Comparison of ENCODE assay signal across 8 cellular contexts in genomic region chr9:62801372-62801811, GRCh38.
A peak's percentile ranks its signal among the peaks of the same experiment; 100 is the strongest.
DNase-seq lines count a peak whose midpoint lies in the region; ATAC-seq and TF ChIP-seq lines count a peak whose summit lies in the region.
"Not testable (repeated sequence)": the region's sequence is repeated elsewhere in the genome, so short reads cannot be mapped to it uniquely, and the experiment has no call there.

No MANE protein-coding gene starts in this region.

- POLR2A ChIA-PET in OCI-LY7 (lab: Charles Lee): interaction anchor here (1.0 kb wide), 1 partner anchor 1016 kb away, joined by 4 read pairs; no protein-coding TSS in a partner anchor

- H3K4me3 Mint-ChIP-seq in activated T-cell treated with anti-CD3 and anti-CD28 coated beads, Interleukin-2, amount 50 U/mL, for 72 hours: peak overlapping the region; percentile 69 to 74

- peak overlapping the region; percentile 89 for H3K4me3 ChIP-seq in GM12875 (ENCODE audit: low read depth, low read length)
- H3K4me3 ChIP-seq in OCI-LY7 (ENCODE audit: low read depth, low read length, poor library complexity, severe bottlenecking): peak overlapping the region; percentile 74
- peak overlapping the region; percentile 74 for H3K4me3 ChIP-seq in choroid plexus epithelial cell (ENCODE audit: low read depth, low read length)
- peak overlapping the region; percentile 36 to 68 (median 58) for H3K4me3 ChIP-seq in heart right ventricle
- H3K4me3 ChIP-seq in mesendoderm (ENCODE audit: low read length): peak overlapping the region; percentile 3
- peak overlapping the region; percentile 64 for H3K4me3 ChIP-seq in retinal pigment epithelial cell (ENCODE audit: low read length)
- H3K4me3 ChIP-seq in urinary bladder (ENCODE audit: low read depth, low read length): not testable (repeated sequence)

- not testable (repeated sequence) for H3K23ac ChIP-seq in mesendoderm (ENCODE audit: low read length)

- peaks cover 37% of the 10 kb centered on the region for H3K4me1 Mint-ChIP-seq in activated T-cell treated with anti-CD3 and anti-CD28 coated beads, Interleukin-2, amount 50 U/mL, for 72 hours (ENCODE audit: low read depth)

- not testable (repeated sequence) for H2BK5ac ChIP-seq in mesendoderm (ENCODE audit: low read length)

- not testable (repeated sequence) for H2BK15ac ChIP-seq in mesendoderm (replicated peaks; ENCODE audit: low read depth)

- H3K4me2 ChIP-seq in OCI-LY7 (ENCODE audit: low read length) (peak overlapping the region; percentile 70), mesendoderm (ENCODE audit: low read length) (peak overlapping the region; percentile 30)

- WGBS in heart right ventricle, 2 donors: 33% methylated on average over 15 of the region's 15 CpGs
- WGBS in mesendoderm (ENCODE audit: extremely low coverage, insufficient coverage, low lambda C conversion rate): no CpG with 5 or more reads among the region's 15 CpGs
- WGBS in urinary bladder: 39% methylated on average over 15 of the region's 15 CpGs

- not testable (repeated sequence) for H3K9me2 ChIP-seq in OCI-LY7 (ENCODE audit: insufficient read depth, low read length)

- not testable (repeated sequence) for TF ChIP-seq CTCF in GM12875 (IDR thresholded peaks at IDR 0.05; ENCODE audit: borderline replicate concordance, insufficient read depth, low read depth, low read length); OCI-LY7 (conservative IDR thresholded peaks at IDR 0.05; ENCODE audit: low read length); choroid plexus epithelial cell (conservative IDR thresholded peaks at IDR 0.05; ENCODE audit: low read depth, low read length); heart right ventricle (IDR thresholded peaks at IDR 0.05); retinal pigment epithelial cell (conservative IDR thresholded peaks at IDR 0.05; ENCODE audit: low read depth, low read length)

- not testable (repeated sequence) for H3K9me3 Mint-ChIP-seq in activated T-cell treated with anti-CD3 and anti-CD28 coated beads, Interleukin-2, amount 50 U/mL, for 72 hours

- intact Hi-C loops in OCI-LY7 (cut with micrococcal nuclease; ENCODE audit: unreplicated experiment); heart right ventricle (cut with DNase I): not testable (repeated sequence)

- not testable (repeated sequence) for H3K79me2 ChIP-seq in OCI-LY7 (ENCODE audit: insufficient read depth, low read depth, low read length); mesendoderm (ENCODE audit: control insufficient read depth, insufficient read depth, low read length)

- not testable (repeated sequence) for ATAC-seq in activated T-cell treated with anti-CD3 and anti-CD28 coated beads, Interleukin-2, amount 50 U/mL, for 72 hours (replicated peaks in 1 of 2)
- peak in 4 of 8 donors; percentile 21 to 65 (median 45) for ATAC-seq in heart right ventricle

- H3K9me3 ChIP-seq in OCI-LY7 (ENCODE audit: low read length); heart right ventricle: not testable (repeated sequence)

- not testable (repeated sequence) for H3K36me3 ChIP-seq in OCI-LY7 (ENCODE audit: insufficient read depth, low read length); heart right ventricle; mesendoderm (ENCODE audit: control insufficient read depth, insufficient read depth, low read length); urinary bladder (ENCODE audit: insufficient read depth)

- H3K4me1 ChIP-seq in OCI-LY7 (ENCODE audit: insufficient read depth, low read length, poor library complexity, severe bottlenecking): peaks cover 23% of the 10 kb centered on the region
- H3K4me1 ChIP-seq in heart right ventricle: peaks cover 2 to 42% (median 34%) of the 10 kb centered on the region in 9 donors
- H3K4me1 ChIP-seq in mesendoderm (ENCODE audit: control insufficient read depth, low read depth, low read length); urinary bladder (ENCODE audit: insufficient read depth): not testable (repeated sequence)

- H3K27ac ChIP-seq in OCI-LY7 (ENCODE audit: low read depth, low read length, poor library complexity, severe bottlenecking): peak overlapping the region; percentile 35
- peak overlapping the region in 8 of 10 donors; percentile 40 to 95 (median 88) for H3K27ac ChIP-seq in heart right ventricle
- not testable (repeated sequence) for H3K27ac ChIP-seq in mesendoderm (ENCODE audit: low read depth, low read length)
- peak overlapping the region; percentile 28 for H3K27ac ChIP-seq in urinary bladder (ENCODE audit: low read depth)

- H3K56ac ChIP-seq in mesendoderm (ENCODE audit: low read length): peak overlapping the region; percentile 93

- H2BK120ac ChIP-seq in mesendoderm (ENCODE audit: low read depth, low read length): not testable (repeated sequence)

- H3K79me1 ChIP-seq in mesendoderm (ENCODE audit: low read length): not testable (repeated sequence)

- not testable (repeated sequence) for H3K4ac ChIP-seq in mesendoderm (ENCODE audit: low read depth, low read length)

- H4K20me1 ChIP-seq in OCI-LY7 (ENCODE audit: insufficient read depth, low read length): not testable (repeated sequence)

- BruUV-seq in OCI-LY7 (replicated peaks; lab: Mats Ljungman, UMichigan): TSS peak; percentile 81

- peak overlapping the region; percentile 20 for H3K27ac Mint-ChIP-seq in activated T-cell treated with anti-CD3 and anti-CD28 coated beads, Interleukin-2, amount 50 U/mL, for 72 hours

- H2AK5ac ChIP-seq in mesendoderm (ENCODE audit: low read length): not testable (repeated sequence)

- not testable (repeated sequence) for H3K18ac ChIP-seq in mesendoderm (ENCODE audit: low read length)

- H3K27me3 Mint-ChIP-seq in activated T-cell treated with anti-CD3 and anti-CD28 coated beads, Interleukin-2, amount 50 U/mL, for 72 hours (ENCODE audit: low read depth): peaks cover 53% of the 10 kb centered on the region

- peaks cover 0 to 75% (median 69%) of the 10 kb centered on the region in 7 donors for H3K27me3 ChIP-seq in heart right ventricle
- H3K27me3 ChIP-seq in mesendoderm (ENCODE audit: insufficient read depth, low read length, poor library complexity): not testable (repeated sequence)

- CTCF ChIA-PET in OCI-LY7 (lab: Charles Lee; ENCODE audit: unreplicated experiment): interaction anchor here (0.6 kb wide), 1 partner anchor 1016 kb away, joined by 4 read pairs; no protein-coding TSS in a partner anchor

- peak; percentile 28 for DNase-seq in OCI-LY7 (ENCODE audit: low spot score)
- peak; percentile 21 to 25 for DNase-seq in activated T-cell treated with anti-CD3 and anti-CD28 coated beads, Interleukin-2, amount 50 U/mL, for 72 hours
- DNase-seq in choroid plexus epithelial cell (ENCODE audit: low read depth): peak; percentile 9
- not testable (repeated sequence) for DNase-seq in heart right ventricle; retinal pigment epithelial cell (ENCODE audit: low read depth)
- DNase-seq in mesendoderm: peak; percentile 86

- H2AFZ ChIP-seq in OCI-LY7 (ENCODE audit: low read length): peak overlapping the region; percentile 92; the same call in 1 of the 2 replicates

- H4K8ac ChIP-seq in mesendoderm (ENCODE audit: low read depth, low read length): not testable (repeated sequence)

- not testable (repeated sequence) for H3K36me3 Mint-ChIP-seq in activated T-cell treated with anti-CD3 and anti-CD28 coated beads, Interleukin-2, amount 50 U/mL, for 72 hours (ENCODE audit: insufficient read depth in 2 of 2)

- H3K9ac ChIP-seq in mesendoderm (ENCODE audit: low read length): peak overlapping the region; percentile 39

- not testable (repeated sequence) for H4K5ac ChIP-seq in mesendoderm (ENCODE audit: low read length)
